ENCODE assay signal across 1 cellular context in genomic region chr3:141412936-141413354, GRCh38.
TF ChIP-seq lines count a peak whose summit lies in the region.

No MANE protein-coding gene starts in this region.

TF ChIP-seq in HepG2, 621 proteins besides CTCF, POLR2A, EP300 and RAD21 (continued from another document and continues in another):
- TF ChIP-seq ZNF318 (CRISPR knock-in tag; IDR thresholded peaks at IDR 0.05) (peak; percentile 28; the same call in 1 of the 2 replicates), ISX (CRISPR knock-in tag; conservative IDR thresholded peaks at IDR 0.05) (no peak), ZNF713 (CRISPR knock-in tag; IDR thresholded peaks at IDR 0.05) (no peak), ZNF34 (CRISPR knock-in tag; IDR thresholded peaks at IDR 0.05; ENCODE audit: borderline replicate concordance) (no peak), SP5 (CRISPR knock-in tag; IDR thresholded peaks at IDR 0.05; ENCODE audit: borderline replicate concordance, low read depth) (peak; percentile 24; the same call in 1 of the 2 replicates), ZNF335 (CRISPR knock-in tag; IDR thresholded peaks at IDR 0.05) (peak; percentile 60; the same call in 1 of the 2 replicates), NR2F6 (IDR thresholded peaks at IDR 0.05) (peak; percentile 49), NR2F6 (CRISPR knock-in tag; IDR thresholded peaks at IDR 0.05) (no peak), ZBTB44 (CRISPR knock-in tag; IDR thresholded peaks at IDR 0.05) (no peak), ZNF138 (CRISPR knock-in tag; IDR thresholded peaks at IDR 0.05; ENCODE audit: low read depth) (no peak), KDM5B (CRISPR knock-in tag; IDR thresholded peaks at IDR 0.05; ENCODE audit: borderline replicate concordance) (peak; percentile 36; the same call in 1 of the 2 replicates), ZNF576 (CRISPR knock-in tag; IDR thresholded peaks at IDR 0.05) (no peak), ZNF251 (CRISPR knock-in tag; IDR thresholded peaks at IDR 0.05) (no peak), IRF2 (CRISPR knock-in tag; IDR thresholded peaks at IDR 0.05) (peak; percentile 82), JDP2 (CRISPR knock-in tag; IDR thresholded peaks at IDR 0.05; ENCODE audit: borderline replicate concordance) (no peak), HNF4G (IDR thresholded peaks at IDR 0.05; ENCODE audit: borderline replicate concordance, low read depth, low read length) (no peak), HNF4G (CRISPR knock-in tag; IDR thresholded peaks at IDR 0.05; ENCODE audit: borderline replicate concordance, low read depth) (0 out of 2 replicates have a peak, but pooled peaks have one; percentile 28), DPF2 (CRISPR knock-in tag; IDR thresholded peaks at IDR 0.05; ENCODE audit: borderline replicate concordance, low read depth) (no peak), ZNF850 (CRISPR knock-in tag; conservative IDR thresholded peaks at IDR 0.05) (no peak), ZBTB25 (CRISPR knock-in tag; IDR thresholded peaks at IDR 0.05) (no peak), HOMEZ (CRISPR knock-in tag; IDR thresholded peaks at IDR 0.05; ENCODE audit: low read depth) (peak; percentile 76; the same call in 1 of the 2 replicates), ZNF503 (CRISPR knock-in tag; IDR thresholded peaks at IDR 0.05) (no peak), TAF15 (IDR thresholded peaks at IDR 0.05; ENCODE audit: low read depth, low read length, poor library complexity, severe bottlenecking) (no peak), ZNF484 (CRISPR knock-in tag; IDR thresholded peaks at IDR 0.05; ENCODE audit: borderline replicate concordance, low read depth) (no peak), PRPF4 (IDR thresholded peaks at IDR 0.05; ENCODE audit: low read depth, low read length, poor library complexity, severe bottlenecking) (no peak), ZNF747 (CRISPR knock-in tag; IDR thresholded peaks at IDR 0.05; ENCODE audit: borderline replicate concordance) (no peak), ZBTB7B (CRISPR knock-in tag; IDR thresholded peaks at IDR 0.05) (0 out of 2 replicates have a peak, but pooled peaks have one; percentile 65), KIAA2018 (CRISPR knock-in tag; IDR thresholded peaks at IDR 0.05; ENCODE audit: borderline replicate concordance) (no peak), ZNF510 (CRISPR knock-in tag; IDR thresholded peaks at IDR 0.05; ENCODE audit: low read depth) (no peak), MXD1 (CRISPR knock-in tag; IDR thresholded peaks at IDR 0.05) (no peak; the same call in 1 of the 2 replicates), ZNF256 (CRISPR knock-in tag; conservative IDR thresholded peaks at IDR 0.05) (no peak), MYC (CRISPR knock-in tag; IDR thresholded peaks at IDR 0.05; ENCODE audit: borderline replicate concordance) (peak; percentile 53; the same call in 1 of the 2 replicates), KAT7 (CRISPR knock-in tag; IDR thresholded peaks at IDR 0.05; ENCODE audit: borderline replicate concordance) (peak; percentile 6; the same call in 1 of the 2 replicates), MZF1 (CRISPR knock-in tag; IDR thresholded peaks at IDR 0.05; ENCODE audit: borderline replicate concordance) (no peak)
